ENCODE assay signal across 8 cellular contexts in genomic region chr4:172892300-172892699, GRCh38.
DNase-seq lines count a peak whose midpoint lies in the region; TF ChIP-seq lines count a peak whose summit lies in the region.

No MANE protein-coding gene starts in this region.

- H3K27ac Mint-ChIP-seq in T-helper 2 cell treated with Interferon-gamma antibody and Interleukin-4, amounts not matched to agents 5 μg/mL and 100 μg/mL, for 36 hours: no peak overlapping the region

- H3K36me3 Mint-ChIP-seq in T-helper 2 cell treated with Interferon-gamma antibody and Interleukin-4, amounts not matched to agents 5 μg/mL and 100 μg/mL, for 36 hours (ENCODE audit: low read depth): no peaks in the 10 kb centered on the region

- H3K27me3 ChIP-seq in GM23248 (replicated peaks; ENCODE audit: insufficient read depth) (peaks cover 8% of the 10 kb centered on the region; the same call in 1 of the 2 replicates), NT2/D1 (ENCODE audit: insufficient read depth, insufficient read length) (no peaks in the 10 kb centered on the region), esophagus muscularis mucosa (no peaks in the 10 kb centered on the region)

- no peak for TF ChIP-seq EP300 in esophagus muscularis mucosa (IDR thresholded peaks at IDR 0.05)

- no peak overlapping the region for H3K4me3 Mint-ChIP-seq in T-helper 2 cell treated with Interferon-gamma antibody and Interleukin-4, amounts not matched to agents 5 μg/mL and 100 μg/mL, for 36 hours

- WGBS in GM23248 (ENCODE audit: low coverage in 1 of 2, low lambda C conversion rate in 2 of 2, missing lambda C conversion rate in 2 of 2), 2 experiments: 0 to 4% methylated on average over 4 of the region's 4 CpGs
- WGBS in esophagus muscularis mucosa: 36% methylated on average over 4 of the region's 4 CpGs

- no peaks in the 10 kb centered on the region for H3K79me2 ChIP-seq in GM23248 (ENCODE audit: insufficient read depth)

- no peak overlapping the region for H3K4me2 ChIP-seq in GM23248 (ENCODE audit: unreplicated experiment)

- DNase-seq in COLO829 (ENCODE audit: low spot score): peak; percentile 11
- DNase-seq in GM23248: peak; percentile 25
- DNase-seq in NT2/D1 (ENCODE audit: low read depth, low spot score): peak; percentile 15
- DNase-seq in glomerular endothelial cell (ENCODE audit: extremely low read depth, low read depth, low spot score): peak; percentile 4
- DNase-seq in stimulated activated CD4-positive, alpha-beta T cell treated with anti-CD3 and anti-CD28 coated beads, Interleukin-15, amount 100 ng/mL, for 24 hours: no peak
- no peak for DNase-seq in esophagus muscularis mucosa (ENCODE audit: extremely low spot score)
- DNase-seq in T-helper 9 cell: no peak
- no peak for DNase-seq in T-helper 2 cell treated with Interferon-gamma antibody and Interleukin-4, amounts not matched to agents 5 μg/mL and 100 μg/mL, for 36 hours (ENCODE audit: low spot score)

- H2AFZ ChIP-seq in GM23248: no peak overlapping the region

- H3K9ac ChIP-seq in GM23248 (no peak overlapping the region), NT2/D1 (ENCODE audit: insufficient read length, low read depth) (no peak overlapping the region)

- H3K4me3 ChIP-seq in GM23248: no peak overlapping the region
- no peak overlapping the region for H3K4me3 ChIP-seq in NT2/D1 (ENCODE audit: insufficient read length, low read depth)
- no peak overlapping the region for H3K4me3 ChIP-seq in esophagus muscularis mucosa

- no peaks in the 10 kb centered on the region for H3F3A ChIP-seq in GM23248 (ENCODE audit: insufficient read depth)

- H3K27ac ChIP-seq in GM23248 (no peak overlapping the region), esophagus muscularis mucosa (replicated peaks in 1 of 4) (no peak overlapping the region)

- intact Hi-C loops in esophagus muscularis mucosa (cut with DNase I): no loop called here

- no peaks in the 10 kb centered on the region for H3K4me1 ChIP-seq in GM23248 (ENCODE audit: insufficient read depth)
- no peaks in the 10 kb centered on the region for H3K4me1 ChIP-seq in NT2/D1 (ENCODE audit: insufficient read depth, insufficient read length)
- H3K4me1 ChIP-seq in esophagus muscularis mucosa: no peaks in the 10 kb centered on the region

- H3K9me2 ChIP-seq in GM23248 (ENCODE audit: insufficient read depth): no peaks in the 10 kb centered on the region

- no peak for TF ChIP-seq POLR2A in esophagus muscularis mucosa (IDR thresholded peaks at IDR 0.05; ENCODE audit: low read depth)

- H3K4me1 Mint-ChIP-seq in T-helper 2 cell treated with Interferon-gamma antibody and Interleukin-4, amounts not matched to agents 5 μg/mL and 100 μg/mL, for 36 hours (ENCODE audit: low read depth): no peaks in the 10 kb centered on the region

- in situ Hi-C loops in GM23248 (cut with MboI): no loop called here

- H3K9me3 ChIP-seq in GM23248 (ENCODE audit: low read depth) (no peaks in the 10 kb centered on the region), NT2/D1 (ENCODE audit: insufficient read depth, low read length) (no peaks in the 10 kb centered on the region), esophagus muscularis mucosa (peaks cover 0 to 27% (median 13%) of the 10 kb centered on the region in 4 donors)

- no peaks in the 10 kb centered on the region for H3K27me3 Mint-ChIP-seq in T-helper 2 cell treated with Interferon-gamma antibody and Interleukin-4, amounts not matched to agents 5 μg/mL and 100 μg/mL, for 36 hours (ENCODE audit: low read depth)

- no peaks in the 10 kb centered on the region for H3K9me3 Mint-ChIP-seq in T-helper 2 cell treated with Interferon-gamma antibody and Interleukin-4, amounts not matched to agents 5 μg/mL and 100 μg/mL, for 36 hours

- H4K20me1 ChIP-seq in GM23248 (ENCODE audit: insufficient read depth): no peaks in the 10 kb centered on the region

- no peaks in the 10 kb centered on the region for H3K36me3 ChIP-seq in GM23248 (ENCODE audit: low read depth)
- H3K36me3 ChIP-seq in NT2/D1 (ENCODE audit: insufficient read depth, insufficient read length, low read length): no peaks in the 10 kb centered on the region
- H3K36me3 ChIP-seq in esophagus muscularis mucosa: no peaks in the 10 kb centered on the region

- TF ChIP-seq CTCF in esophagus muscularis mucosa (IDR thresholded peaks at IDR 0.05): peak in 1 of 3 experiments; percentile 16

Comparison
In these comparisons a context has a peak if more than half of its experiments do, and no peak if none do; other contexts are left out.
1. DNase-seq: peak in COLO829 (single experiment), GM23248 (single experiment), NT2/D1 (single experiment) and glomerular endothelial cell (single experiment); none in stimulated activated CD4-positive, alpha-beta T cell treated with anti-CD3 and anti-CD28 coated beads, Interleukin-15, amount 100 ng/mL, for 24 hours (single experiment), esophagus muscularis mucosa (single experiment), T-helper 9 cell (single experiment) and T-helper 2 cell treated with Interferon-gamma antibody and Interleukin-4, amounts not matched to agents 5 μg/mL and 100 μg/mL, for 36 hours (single experiment).